1 cellular context compared by ENCODE assay signal in genomic region chr12:57823908-57824640, GRCh38.
TF ChIP-seq lines count a peak whose summit lies in the region.

No MANE protein-coding gene starts in this region.

TF ChIP-seq in HCT116, 20 proteins besides CTCF, POLR2A, EP300 and RAD21:
- TF ChIP-seq JUND (IDR thresholded peaks at IDR 0.05) (no peak), YY1 (IDR thresholded peaks at IDR 0.05; ENCODE audit: extremely low read depth, insufficient replicate concordance, low read depth, low read length) (no peak), EZH2 (IDR thresholded peaks at IDR 0.05) (no peak), MAX (IDR thresholded peaks at IDR 0.05) (no peak), FOSL1 (IDR thresholded peaks at IDR 0.05; ENCODE audit: low read depth) (no peak), SIN3A (IDR thresholded peaks at IDR 0.05; ENCODE audit: low read depth) (no peak), SRF (IDR thresholded peaks at IDR 0.05; ENCODE audit: low read depth) (no peak)
- TF ChIP-seq, protein P1, sequence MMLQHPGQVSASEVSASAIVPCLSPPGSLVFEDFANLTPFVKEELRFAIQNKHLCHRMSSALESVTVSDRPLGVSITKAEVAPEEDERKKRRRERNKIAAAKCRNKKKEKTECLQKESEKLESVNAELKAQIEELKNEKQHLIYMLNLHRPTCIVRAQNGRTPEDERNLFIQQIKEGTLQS (IDR thresholded peaks at IDR 0.05), result no peak
